8 cellular contexts compared by ENCODE assay signal in the genomic region with DNA sequence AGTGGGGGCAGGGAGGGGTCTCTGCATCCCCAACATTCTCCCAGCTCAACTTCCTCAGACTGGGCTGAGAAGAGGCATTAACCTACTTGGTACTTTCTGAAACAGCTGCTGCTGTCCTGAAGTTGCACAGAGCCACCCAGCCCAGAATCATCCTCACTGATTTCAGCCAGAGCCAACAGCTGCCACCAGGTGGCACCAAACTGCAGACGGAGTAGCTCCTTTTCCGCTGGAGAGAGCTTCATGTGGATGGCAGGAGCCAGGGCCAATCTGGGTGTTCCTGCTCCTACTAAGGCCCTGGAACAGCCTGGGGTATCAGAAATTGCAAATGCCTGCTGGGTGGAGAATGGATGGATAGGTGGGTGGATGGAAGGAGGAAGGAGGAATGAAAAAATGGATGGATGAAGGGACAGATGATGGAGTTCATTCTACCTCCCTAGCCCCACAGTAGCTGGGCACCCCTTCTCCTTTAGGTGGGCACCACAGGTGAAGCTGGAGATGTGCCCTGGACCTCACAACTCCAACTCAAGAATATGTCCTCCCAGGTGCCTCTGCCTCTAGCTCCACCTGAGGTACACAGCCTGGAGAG. TPM values are rescaled to one million over a fixed set of nuclear protein-coding genes. Genes with fewer than 3 reads are reported as not detected.
DNase-seq lines count a peak whose midpoint lies in the region; ATAC-seq, FAIRE-seq and TF ChIP-seq lines count a peak whose summit lies in the region.

No MANE protein-coding gene starts in this region.

- H3K79me2 ChIP-seq in parathyroid adenoma, result no peaks in the 10 kb centered on the region

- H3K36me3 ChIP-seq in RWPE2 (ENCODE audit: low read depth), result no peaks in the 10 kb centered on the region
- no peaks in the 10 kb centered on the region for H3K36me3 ChIP-seq in parathyroid adenoma (ENCODE audit: control insufficient read depth, insufficient read depth, low read length)
- no peaks in the 10 kb centered on the region for H3K36me3 ChIP-seq in transverse colon

- H3K4me3 ChIP-seq in RWPE2 (ENCODE audit: severe bottlenecking) (no peak overlapping the region), parathyroid adenoma (ENCODE audit: low read depth, low read length) (no peak overlapping the region), transverse colon (no peak overlapping the region)

- H2AFZ ChIP-seq in parathyroid adenoma, result no peak overlapping the region

- no peak overlapping the region for H3K4me2 ChIP-seq in parathyroid adenoma (ENCODE audit: low read length)

- in situ Hi-C loops in transverse colon (cut with MboI; ENCODE audit: low pct_ligation_motif_present in 1 of 4, low pct_unique_long_range_greater_than_20kb in 1 of 4, low sequenced_read_pairs in 3 of 4), result no loop called here

- no peak for TF ChIP-seq EP300 in transverse colon (IDR thresholded peaks at IDR 0.05; ENCODE audit: low read depth)

- H3K27me3 ChIP-seq in RWPE2 (ENCODE audit: insufficient read depth, poor library complexity, severe bottlenecking), result peaks cover 12% of the 10 kb centered on the region
- no peaks in the 10 kb centered on the region for H3K27me3 ChIP-seq in parathyroid adenoma (ENCODE audit: control insufficient read depth, insufficient read depth, low read length)
- peaks cover 27% of the 10 kb centered on the region for H3K27me3 ChIP-seq in transverse colon

- peak; percentile 86 for ATAC-seq in RWPE2 (ENCODE audit: low read depth)

- H3K4me1 ChIP-seq in RWPE2 (ENCODE audit: insufficient read depth, poor library complexity, severe bottlenecking) (no peaks in the 10 kb centered on the region), parathyroid adenoma (no peaks in the 10 kb centered on the region), transverse colon (no peaks in the 10 kb centered on the region)

- 0% methylated on average over 2 of the region's 2 CpGs; no CpG with 5 or more reads in 1 of the 2 donors for WGBS in transverse colon (ENCODE audit: low coverage in 1 of 2), 2 donors

- intact Hi-C loops in transverse colon (cut with DNase I; ENCODE audit: low total_unique reads), result loop anchor here (5.0 kb wide), 1 partner anchor 110 kb away; no protein-coding TSS in a partner anchor

- H3K9me3 ChIP-seq in RWPE2 (ENCODE audit: severe bottlenecking) (no peaks in the 10 kb centered on the region), parathyroid adenoma (ENCODE audit: control insufficient read depth, low read length) (no peaks in the 10 kb centered on the region), transverse colon (no peaks in the 10 kb centered on the region)

- TF ChIP-seq CTCF in RWPE2 (IDR thresholded peaks at IDR 0.05; ENCODE audit: poor library complexity, severe bottlenecking) (peak; percentile 87), parathyroid adenoma (IDR thresholded peaks at IDR 0.05) (peak; percentile 92), transverse colon (IDR thresholded peaks at IDR 0.05) (peak; percentile 73 to 86 (median 84))

- peak; percentile 67 for DNase-seq in NCI-H2196 (lab: John Stamatoyannopoulos, UW; ENCODE audit: unreplicated experiment)
- no peak for DNase-seq in NCI-H2196 treated with DMSO at 0.1 percent for 48 hours (lab: John Stamatoyannopoulos, UW; ENCODE audit: unreplicated experiment)
- DNase-seq in HuH-7.5 (ENCODE audit: low spot score), result peak; percentile 85
- DNase-seq in RWPE2 (ENCODE audit: low spot score), result no peak
- peak; percentile 56 for DNase-seq in activated effector memory CD4-positive, alpha-beta T cell treated with Interleukin-2 at 50 U/mL for 16 hours
- peak; percentile 60 to 81 for DNase-seq in frontal cortex (ENCODE audit: low spot score in 2 of 2)
- peak; percentile 75 for DNase-seq in transverse colon

- H3K9ac ChIP-seq in parathyroid adenoma, result no peak overlapping the region

- no peak for TF ChIP-seq POLR2A in transverse colon (IDR thresholded peaks at IDR 0.05)

- H3K27ac ChIP-seq in RWPE2 (ENCODE audit: poor library complexity, severe bottlenecking) (no peak overlapping the region), parathyroid adenoma (no peak overlapping the region), transverse colon (no peak overlapping the region)

- FAIRE-seq in frontal cortex (lab: Jason Lieb, UNC), result no peak

RNA-seq across cellular contexts. Expression of a gene that starts 11.8 kb away (rescaled TPM):
- total RNA-seq in frontal cortex, result not detected
- under 1 TPM in 2 of 4 donors, not detected in 2; 0.32 to 0.37 TPM for total RNA-seq in transverse colon

Comparison
In these comparisons a context has a peak if more than half of its experiments do, and no peak if none do; other contexts are left out.
1. DNase-seq: peak in NCI-H2196 (single experiment), HuH-7.5 (single experiment), activated effector memory CD4-positive, alpha-beta T cell treated with Interleukin-2 at 50 U/mL for 16 hours (single experiment), frontal cortex (2 of 2) and transverse colon (single experiment); none in NCI-H2196 treated with DMSO at 0.1 percent for 48 hours (single experiment) and RWPE2 (single experiment).
2. Peak in every context shown above with its lines, with median percentiles within 50 percentile points of each other: CTCF ChIP-seq.